In the genomic region with DNA sequence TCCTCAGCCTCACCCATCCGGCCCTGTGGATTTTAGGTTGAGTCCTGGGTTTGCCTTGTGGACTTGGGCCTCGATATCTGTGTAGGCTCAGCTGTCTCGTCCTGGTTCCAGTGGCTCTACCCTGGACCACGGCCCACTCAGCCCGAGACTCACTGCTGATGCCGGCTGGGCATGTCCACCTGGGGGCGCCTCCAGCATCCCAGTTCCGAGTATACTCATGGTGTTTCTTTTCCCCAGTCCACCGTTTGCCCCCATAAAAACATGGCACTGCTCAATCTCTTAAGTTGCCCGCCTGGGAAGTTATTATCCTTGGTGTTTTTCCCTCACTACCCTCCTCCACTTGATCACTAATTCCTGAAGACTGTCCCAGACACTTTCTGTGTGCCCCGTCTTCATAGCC, we compare ENCODE assay signal across 11 cellular contexts.
DNase-seq lines count a peak whose midpoint lies in the region; ATAC-seq, FAIRE-seq and TF ChIP-seq lines count a peak whose summit lies in the region.
"Had no signal": no experiment of that assay in that cellular context is flagged by ENCODE, and none has a peak within 500 bp of the region (broad histone marks: within the 10 kb centered on the region; RNA-seq: fewer than 3 reads in every experiment).

No MANE protein-coding gene starts in this region.

- peak; percentile 36 for ATAC-seq in body of pancreas
- ATAC-seq: stimulated activated naive CD8-positive, alpha-beta T cell treated with anti-CD3 and anti-CD28 coated beads, Interleukin-15, Interleukin-2, amounts not matched to agents 100 U/mL and 50 U/mL, for 24 hours had no signal

- H3K36me3 ChIP-seq in HUES6 (ENCODE audit: control insufficient read depth, insufficient read depth, low read length) (no peaks in the 10 kb centered on the region), body of pancreas (replicated peaks in 1 of 2; ENCODE audit: insufficient read depth in 1 of 2, low read depth in 2 of 2) (no peaks in the 10 kb centered on the region)
- H3K36me3 ChIP-seq: sigmoid colon had no signal

- H3K4me3 ChIP-seq in AG04449 (ENCODE audit: low read depth, low read length) (no peak overlapping the region), HUES6 (ENCODE audit: low read depth, low read length) (no peak overlapping the region), body of pancreas (no peak overlapping the region)
- H3K4me3 ChIP-seq: sigmoid colon had no signal

- H3K9me3 ChIP-seq in HUES6 (ENCODE audit: control insufficient read depth, insufficient read depth, low read depth, low read length) (no peaks in the 10 kb centered on the region), body of pancreas (no peaks in the 10 kb centered on the region)
- H3K9me3 ChIP-seq: sigmoid colon had no signal

- no peak for FAIRE-seq in D721Med (lab: Jason Lieb, UNC)

- intact Hi-C loops in body of pancreas (cut with DNase I) = no loop called here

- TF ChIP-seq POLR2A in body of pancreas (IDR thresholded peaks at IDR 0.05) = no peak

- POLR2A ChIA-PET in AG04449 (lab: Yijun Ruan, JAX) = no interaction called here

- H3K27me3 ChIP-seq in HUES6 (ENCODE audit: control insufficient read depth, insufficient read depth, low read length) (no peaks in the 10 kb centered on the region), body of pancreas (no peaks in the 10 kb centered on the region)
- H3K27me3 ChIP-seq: sigmoid colon had no signal

- TF ChIP-seq CTCF in AG04449 (IDR thresholded peaks at IDR 0.05; ENCODE audit: insufficient read depth, low read length, missing control alignments) = peak; percentile 22
- peak in 4 of 7 experiments; percentile 10 to 41 (median 22) for TF ChIP-seq CTCF in body of pancreas (IDR thresholded peaks at IDR 0.05)
- TF ChIP-seq CTCF in D721Med (IDR thresholded peaks at IDR 0.05; ENCODE audit: insufficient read depth, missing control alignments) = no peak

- DNase-seq in AG04449 (ENCODE audit: low read depth, low spot score) (no peak), body of pancreas (peak in 3 of 4 donors; percentile 46 to 70 (median 46)), iPS-NIHi11 (ENCODE audit: low spot score) (peak; percentile 49), COLO668 (lab: John Stamatoyannopoulos, UW; ENCODE audit: unreplicated experiment) (no peak), inferior parietal cortex (ENCODE audit: extremely low spot score) (no peak), 8988T (no peak), D721Med (ENCODE audit: insufficient read length, low spot score) (no peak)
- DNase-seq: MV-4-11; sigmoid colon; stimulated activated naive CD8-positive, alpha-beta T cell treated with anti-CD3 and anti-CD28 coated beads, Interleukin-15, Interleukin-2, amounts not matched to agents 100 U/mL and 50 U/mL, for 24 hours had no signal

- CTCF ChIA-PET in AG04449 (lab: Yijun Ruan, JAX) = interaction anchor here (1.6 kb wide), 1 partner anchor 11 kb away, joined by 3 read pairs; no protein-coding TSS in a partner anchor

- H3K4me1 ChIP-seq in HUES6 (ENCODE audit: control insufficient read depth, insufficient read depth, low read length) (peaks cover 37% of the 10 kb centered on the region), body of pancreas (peaks cover 44% of the 10 kb centered on the region)

- no peak overlapping the region for H3K9ac ChIP-seq in HUES6 (ENCODE audit: low read length)

- H3K27ac ChIP-seq in HUES6 (ENCODE audit: low read depth, low read length) (0 out of 2 replicates have a peak overlapping the region, but pooled peaks have one; percentile 9), body of pancreas (no peak overlapping the region)
- H3K27ac ChIP-seq: sigmoid colon had no signal

- WGBS in body of pancreas, 2 donors = 58 to 62% methylated on average over 11 of the region's 11 CpGs

Comparison
In these comparisons a context has a peak if more than half of its experiments do, and no peak if none do; other contexts are left out.
1. DNase-seq: peak in body of pancreas (3 of 4) and iPS-NIHi11 (single experiment); none in AG04449 (single experiment), COLO668 (single experiment), inferior parietal cortex (single experiment), 8988T (single experiment) and D721Med (single experiment).